8 cellular contexts compared by ENCODE assay signal in genomic region chr5:73599378-73599777, GRCh38.
"Had no signal": no experiment of that assay in that cellular context is flagged by ENCODE, and none has a peak within 500 bp of the region (broad histone marks: within the 10 kb centered on the region; RNA-seq: fewer than 3 reads in every experiment).

No MANE protein-coding gene starts in this region.

- DNase-seq: H9, HCEC 1CT, KBM-7 had no signal

- H3K4me3 ChIP-seq: GM23338 had no signal

- H3K4me2 ChIP-seq: GM23338, KMS-11 had no signal

- FAIRE-seq: H1, H54, HTR-8/SVneo had no signal

- H3K27ac ChIP-seq: KMS-11 had no signal

- H3K9ac ChIP-seq: KMS-11 had no signal

- ATAC-seq: GM23338 had no signal

- H2AFZ ChIP-seq: GM23338 had no signal
